In the genomic region with DNA sequence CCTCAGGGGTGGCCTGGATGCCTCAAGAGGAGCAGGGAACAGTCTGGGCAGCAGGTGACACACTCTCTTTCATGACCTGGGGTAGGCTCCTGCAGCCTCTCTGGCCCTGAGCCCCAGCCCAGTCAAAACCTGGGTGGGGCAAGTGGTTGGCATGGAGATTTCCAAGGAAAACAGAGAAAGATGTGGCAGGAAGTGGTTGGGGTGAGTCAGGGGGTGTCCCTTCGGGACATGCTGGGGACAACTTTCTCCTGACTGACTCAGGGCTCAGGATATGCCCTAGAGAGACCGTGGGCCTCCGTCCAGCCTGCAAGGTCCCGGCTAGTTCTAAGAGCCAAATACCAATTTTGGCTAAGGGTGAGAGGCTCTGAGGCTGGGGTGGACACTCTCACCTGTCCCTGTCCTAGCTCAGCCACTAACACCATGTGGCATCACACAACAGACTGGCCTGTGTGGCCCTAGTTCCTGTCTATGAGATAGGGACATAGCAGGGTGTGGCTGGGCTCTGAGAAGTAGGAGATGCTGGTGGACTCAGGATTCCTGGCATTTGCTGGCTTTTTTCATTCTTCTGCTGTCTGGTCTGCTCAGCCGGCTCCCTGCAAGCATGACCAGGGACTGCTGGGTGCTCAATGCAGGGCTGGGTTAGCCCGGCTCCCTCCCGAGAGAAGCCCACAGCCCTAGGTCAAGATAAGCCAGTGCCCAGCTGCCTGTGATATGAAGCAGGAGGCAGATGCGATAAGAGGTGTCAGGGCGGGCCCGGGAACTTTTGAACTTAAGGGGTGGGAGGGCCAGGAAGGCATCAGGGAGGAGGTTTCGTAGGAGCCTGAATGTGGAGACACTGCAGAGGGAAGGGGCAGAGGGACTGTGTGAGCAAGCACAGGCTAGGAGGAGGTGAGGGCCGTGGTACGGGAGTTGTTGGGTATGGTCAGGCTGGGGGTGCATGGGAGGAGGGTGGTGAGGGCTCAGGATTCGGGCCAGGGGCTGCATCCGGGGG, we compare ENCODE assay signal across 12 cellular contexts. TPM values are rescaled to one million over a fixed set of nuclear protein-coding genes. Genes with fewer than 3 reads are reported as not detected.
DNase-seq lines count a peak whose midpoint lies in the region; ATAC-seq, FAIRE-seq and TF ChIP-seq lines count a peak whose summit lies in the region.
"Had no signal": no experiment of that assay in that cellular context is flagged by ENCODE, and none has a peak within 500 bp of the region (broad histone marks: within the 10 kb centered on the region; RNA-seq: fewer than 3 reads in every experiment).

No MANE protein-coding gene starts in this region.

- H3K27ac Mint-ChIP-seq in WTC11 = no peak overlapping the region
- H3K27ac Mint-ChIP-seq: activated naive CD4-positive, alpha-beta T cell treated with anti-CD3 and anti-CD28 coated beads, Interleukin-2, amount 50 U/mL, for 24 hours; nephron; type B pancreatic cell had no signal

- H3K4me3 ChIP-seq in A549 (no peak overlapping the region), mammary epithelial cell (replicated peaks in 1 of 3; ENCODE audit: insufficient read depth in 1 of 3, low read depth in 2 of 3, low read length in 3 of 3) (no peak overlapping the region), lower lobe of right lung (peak overlapping the region; percentile 70)

- no peak overlapping the region for H3K9ac ChIP-seq in mammary epithelial cell (ENCODE audit: insufficient read depth, low read length)

- no peaks in the 10 kb centered on the region for H3K9me3 ChIP-seq in A549
- H3K9me3 ChIP-seq in mammary epithelial cell (replicated peaks; ENCODE audit: insufficient read depth, low read length) = no peaks in the 10 kb centered on the region
- no peaks in the 10 kb centered on the region for H3K9me3 ChIP-seq in lower lobe of right lung

- FAIRE-seq in A549 (lab: Jason Lieb, UNC) = no peak
- no peak for FAIRE-seq in HTR-8/SVneo (lab: Jason Lieb, UNC)
- FAIRE-seq in GM12892 (lab: Jason Lieb, UNC) = no peak

- no peaks in the 10 kb centered on the region for H3K9me3 Mint-ChIP-seq in WTC11
- H3K9me3 Mint-ChIP-seq: activated naive CD4-positive, alpha-beta T cell treated with anti-CD3 and anti-CD28 coated beads, Interleukin-2, amount 50 U/mL, for 24 hours; nephron; type B pancreatic cell had no signal

- dilution Hi-C loops in mammary epithelial cell (cut with HindIII; ENCODE audit: low sequenced_read_pairs) = no loop called here

- WGBS in A549 (ENCODE audit: missing lambda C conversion rate) = 73% methylated on average over 15 of the region's 15 CpGs
- WGBS in mammary epithelial cell (ENCODE audit: low coverage, missing lambda C conversion rate) = 57% methylated on average over 15 of the region's 15 CpGs

- no peaks in the 10 kb centered on the region for H3K36me3 Mint-ChIP-seq in WTC11
- H3K36me3 Mint-ChIP-seq: activated naive CD4-positive, alpha-beta T cell treated with anti-CD3 and anti-CD28 coated beads, Interleukin-2, amount 50 U/mL, for 24 hours; type B pancreatic cell had no signal

- TF ChIP-seq POLR2A in A549 (IDR thresholded peaks at IDR 0.05; ENCODE audit: low read length) (no peak), GM12892 (IDR thresholded peaks at IDR 0.05; ENCODE audit: low read depth, low read length) (no peak)

- no peak for TF ChIP-seq RAD21 in A549 (conservative IDR thresholded peaks at IDR 0.05 in 1 of 2, IDR thresholded peaks at IDR 0.05 in 1 of 2)

- peak overlapping the region; percentile 14 for H2AFZ ChIP-seq in mammary epithelial cell (ENCODE audit: low read depth, low read length)

- H4K20me1 ChIP-seq in mammary epithelial cell (ENCODE audit: insufficient read depth, low read length) = no peaks in the 10 kb centered on the region

- in situ Hi-C loops in mammary epithelial cell (cut with MboI; ENCODE audit: low sequenced_read_pairs in 2 of 2) = no loop called here

- intact Hi-C loops in mammary epithelial cell (cut with micrococcal nuclease) (no loop called here), lower lobe of right lung (cut with DNase I) (no loop called here)

- H3K27me3 ChIP-seq in mammary epithelial cell (ENCODE audit: insufficient read depth, low read length) (no peaks in the 10 kb centered on the region), lower lobe of right lung (ENCODE audit: low read depth) (no peaks in the 10 kb centered on the region)

- no peak overlapping the region for H3K4me3 Mint-ChIP-seq in WTC11
- H3K4me3 Mint-ChIP-seq: activated naive CD4-positive, alpha-beta T cell treated with anti-CD3 and anti-CD28 coated beads, Interleukin-2, amount 50 U/mL, for 24 hours; nephron; type B pancreatic cell had no signal

- H3K27ac ChIP-seq in A549 (no peak overlapping the region), mammary epithelial cell (ENCODE audit: insufficient read depth, low read depth, low read length) (no peak overlapping the region), lower lobe of right lung (peak overlapping the region; percentile 83)

- TF ChIP-seq CTCF in A549 (IDR thresholded peaks at IDR 0.05) (no peak), mammary epithelial cell (conservative IDR thresholded peaks at IDR 0.05 in 1 of 2, IDR thresholded peaks at IDR 0.05 in 1 of 2; ENCODE audit: extremely low read depth in 1 of 2, insufficient read depth in 1 of 2, low read depth in 1 of 2, low read length in 2 of 2) (no peak), lower lobe of right lung (IDR thresholded peaks at IDR 0.05) (no peak), WTC11 (IDR thresholded peaks at IDR 0.05) (no peak)

- peaks cover 9% of the 10 kb centered on the region; the same call in 2 of the 3 replicates for H3K4me1 ChIP-seq in A549
- H3K4me1 ChIP-seq in mammary epithelial cell (ENCODE audit: insufficient read depth, low read length) = peaks cover 12% of the 10 kb centered on the region
- peaks cover 45% of the 10 kb centered on the region for H3K4me1 ChIP-seq in lower lobe of right lung

- peak; percentile 32 to 37; a peak in 5 of 6 replicates for ATAC-seq in A549
- peak; percentile 3 to 27 for ATAC-seq in lower lobe of right lung
- ATAC-seq in WTC11 = no peak; the same call in 1 of the 2 replicates

- H3K4me2 ChIP-seq in A549 (no peak overlapping the region; the same call in 2 of the 3 replicates), mammary epithelial cell (ENCODE audit: insufficient read depth, low read depth, low read length) (no peak overlapping the region)

- POLR2A ChIA-PET in A549 (lab: Yijun Ruan, JAX) = no interaction called here
- POLR2A ChIA-PET in WTC11 (lab: Charles Lee) = no interaction called here

- H3K36me3 ChIP-seq in mammary epithelial cell (ENCODE audit: insufficient read depth, low read length) (no peaks in the 10 kb centered on the region), lower lobe of right lung (peaks cover 8% of the 10 kb centered on the region)

- no peaks in the 10 kb centered on the region for H3K27me3 Mint-ChIP-seq in WTC11 (ENCODE audit: low read depth)
- H3K27me3 Mint-ChIP-seq: activated naive CD4-positive, alpha-beta T cell treated with anti-CD3 and anti-CD28 coated beads, Interleukin-2, amount 50 U/mL, for 24 hours; type B pancreatic cell had no signal

- no TSS peak for BruUV-seq in mammary epithelial cell (replicated peaks; lab: Mats Ljungman, UMichigan)

- peak; percentile 20 to 28 for DNase-seq in A549 (ENCODE audit: low read depth in 1 of 2, low spot score in 1 of 2)
- peak; percentile 56 for DNase-seq in HTR-8/SVneo (ENCODE audit: insufficient read length, low spot score)
- peak; percentile 68 for DNase-seq in mammary epithelial cell
- peak; percentile 28 for DNase-seq in lower lobe of right lung
- DNase-seq in NCI-H2196 (lab: John Stamatoyannopoulos, UW; ENCODE audit: unreplicated experiment) = no peak
- DNase-seq in GM12892 (ENCODE audit: insufficient read length) = no peak
- DNase-seq in WTC11 (ENCODE audit: low spot score) = no peak
- DNase-seq in stimulated activated naive CD4-positive, alpha-beta T cell treated with Interleukin-2 at 50 U/mL for 16 hours (lab: John Stamatoyannopoulos, UW) = no peak
- DNase-seq: DMS 273 treated with DMSO at 0.1 percent for 48 hours had no signal

- no peak for TF ChIP-seq EP300 in A549 (IDR thresholded peaks at IDR 0.05)

- peaks cover 16% of the 10 kb centered on the region for H3K4me1 Mint-ChIP-seq in WTC11
- H3K4me1 Mint-ChIP-seq: activated naive CD4-positive, alpha-beta T cell treated with anti-CD3 and anti-CD28 coated beads, Interleukin-2, amount 50 U/mL, for 24 hours had no signal

- CTCF ChIA-PET in A549 (lab: Yijun Ruan, JAX) = interaction anchor here (1.7 kb wide), 1 partner anchor 23 kb away, joined by 6 read pairs; no protein-coding TSS in a partner anchor
- CTCF ChIA-PET in mammary epithelial cell (lab: Charles Lee; ENCODE audit: low non-redundant PET) = no interaction called here
- CTCF ChIA-PET in WTC11 (lab: Charles Lee) = interaction anchor here (0.5 to 2.6 kb wide), 5 partner anchors 7 to 208 kb away, joined by 3 to 12 read pairs (median 5); no protein-coding TSS in a partner anchor

- no peaks in the 10 kb centered on the region for H3K79me2 ChIP-seq in mammary epithelial cell (ENCODE audit: insufficient read depth, low read length)

TF ChIP-seq in A549, 52 proteins besides CTCF, POLR2A, EP300 and RAD21 (continues in another document):
- TF ChIP-seq POLR2AphosphoS2 (conservative IDR thresholded peaks at IDR 0.05; ENCODE audit: low read length) (no peak), FOSB (CRISPR knock-in tag; IDR thresholded peaks at IDR 0.05) (no peak)

TF ChIP-seq in WTC11, 78 proteins besides CTCF, POLR2A, EP300 and RAD21 (continues in another document):
- TF ChIP-seq ELF4 (CRISPR knock-in tag; IDR thresholded peaks at IDR 0.05; ENCODE audit: low read depth) (no peak), MXD4 (CRISPR knock-in tag; IDR thresholded peaks at IDR 0.05; ENCODE audit: borderline replicate concordance) (no peak)

RNA-seq across cellular contexts. Expression of a gene that starts 3.3 kb away (rescaled TPM):
- polyA plus RNA-seq in A549 (2011; rRNA removed) (0.53 and 0.58 TPM in 2 replicates), A549 (2017; fragmentation: RNase III; extraction: RNeasy Plus Mini Kit Qiagen cat#74134 plus additional on column Dnase treatment) (0.49 to 0.55 TPM (median 0.50 TPM) in 3 replicates), mammary epithelial cell (0.05 TPM)
- 0.19 TPM in 2 replicates for polyA plus RNA-seq in A549 (2012; cell fraction: cytosol; rRNA removed)
- polyA plus RNA-seq in A549 (2012; cell fraction: nucleus; rRNA removed) = 2.9 and 3.0 TPM in 2 replicates
- 0.21 and 0.49 TPM in 2 replicates for polyA minus RNA-seq in A549 (2011; rRNA and poly(A)+ RNA removed)
- total RNA-seq in mammary epithelial cell (under 1 TPM in 1 of 2 donors, not detected in 1; 0.17 TPM), lower lobe of right lung (826 TPM), WTC11 (2021) (0.81 to 1.4 TPM (median 1.1 TPM) in 3 replicates)
- polyA minus RNA-seq in mammary epithelial cell = not detected
- not detected for polyA plus RNA-seq in GM12892 (2012; ENCODE audit: missing spikeins)

RNA-seq across cellular contexts. Expression of a gene that starts 48.8 kb away (rescaled TPM):
- polyA plus RNA-seq in A549 (2011; rRNA removed) (not detected in 2 replicates), A549 (2017; fragmentation: RNase III; extraction: RNeasy Plus Mini Kit Qiagen cat#74134 plus additional on column Dnase treatment) (not detected in 3 replicates), mammary epithelial cell (not detected)
- polyA plus RNA-seq in A549 (2012; cell fraction: cytosol; rRNA removed) = not detected in 2 replicates
- not detected in 2 replicates for polyA plus RNA-seq in A549 (2012; cell fraction: nucleus; rRNA removed)
- not detected in 2 replicates for polyA minus RNA-seq in A549 (2011; rRNA and poly(A)+ RNA removed)
- total RNA-seq in mammary epithelial cell (not detected), lower lobe of right lung (not detected), WTC11 (2021) (4.0 to 6.6 TPM (median 5.0 TPM) in 3 replicates)
- polyA minus RNA-seq in mammary epithelial cell = not detected
- not detected for polyA plus RNA-seq in GM12892 (2012; ENCODE audit: missing spikeins)

Comparison
In these comparisons a context has a peak if more than half of its experiments do, and no peak if none do; other contexts are left out.
1. DNase-seq: peak in A549 (2 of 2), HTR-8/SVneo (single experiment), mammary epithelial cell (single experiment) and lower lobe of right lung (single experiment); none in NCI-H2196 (single experiment), GM12892 (single experiment), WTC11 (single experiment) and stimulated activated naive CD4-positive, alpha-beta T cell treated with Interleukin-2 at 50 U/mL for 16 hours (single experiment).
2. RNA of a gene that starts 3.3 kb away (total RNA-seq): 826 TPM in lower lobe of right lung (single experiment); 0.81 to 1.4 TPM in WTC11 and 0.17 TPM in mammary epithelial cell; every median in the first group is over 100 times any median in the second.